8 cellular contexts compared by ENCODE assay signal in the genomic region with DNA sequence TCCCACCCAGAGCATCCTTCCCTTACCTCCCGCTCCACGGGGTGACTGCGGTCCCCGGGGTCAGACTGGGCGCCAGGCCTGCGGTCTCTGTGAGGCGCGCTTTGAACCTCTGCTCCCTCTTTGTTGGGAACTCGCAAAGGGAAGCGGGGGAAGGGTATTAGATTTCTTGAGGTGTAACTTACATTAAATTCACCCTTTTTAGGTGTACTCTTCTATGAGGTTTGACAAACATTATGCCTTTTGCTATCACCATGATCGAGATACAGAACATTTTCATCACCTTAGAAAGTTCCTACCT. TPM values are rescaled to one million over a fixed set of nuclear protein-coding genes. Genes with fewer than 3 reads are reported as not detected.
A peak's percentile ranks its signal among the peaks of the same experiment; 100 is the strongest.
DNase-seq lines count a peak whose midpoint lies in the region; FAIRE-seq and TF ChIP-seq lines count a peak whose summit lies in the region.

No MANE protein-coding gene starts in this region.

- no peaks in the 10 kb centered on the region for H3K36me3 ChIP-seq in keratinocyte (ENCODE audit: control insufficient read depth in 2 of 2, extremely low read depth in 1 of 2, insufficient read depth in 2 of 2, low read length in 2 of 2)
- no peaks in the 10 kb centered on the region for H3K36me3 ChIP-seq in testis (ENCODE audit: low read depth, missing control alignments)

- H3K4me1 ChIP-seq in keratinocyte (ENCODE audit: control insufficient read depth, extremely low read depth, insufficient read depth, low read length) (peaks cover 15% of the 10 kb centered on the region), testis (peaks cover 3% of the 10 kb centered on the region)

- H3K79me2 ChIP-seq in keratinocyte (ENCODE audit: control insufficient read depth, insufficient read depth, low read length) = peaks cover 24% of the 10 kb centered on the region

- H3K9me3 Mint-ChIP-seq in activated CD4-positive, alpha-beta T cell treated with anti-CD3 and anti-CD28 coated beads, Interleukin-2, amount 10 ng/mL, durations not matched to agents 24 days and 14 days = peaks cover under 1% of the 10 kb centered on the region

- dilution Hi-C loops in keratinocyte (cut with MboI; ENCODE audit: extremely low pct_ligation_motif_present, low sequenced_read_pairs) = no loop called here

- no peaks in the 10 kb centered on the region for H4K20me1 ChIP-seq in keratinocyte (ENCODE audit: control insufficient read depth, extremely low read depth, insufficient read depth, low read length)

- TF ChIP-seq CTCF in keratinocyte (optimal IDR thresholded peaks at IDR 0.05 in 1 of 3, IDR thresholded peaks at IDR 0.05 in 1 of 3, conservative IDR thresholded peaks at IDR 0.05 in 1 of 3; ENCODE audit: extremely low read depth in 1 of 3, insufficient read depth in 2 of 3, low read length in 3 of 3) = no peak
- no peak for TF ChIP-seq CTCF in testis (IDR thresholded peaks at IDR 0.05)

- peak overlapping the region; percentile 94 for H3K27ac Mint-ChIP-seq in activated CD4-positive, alpha-beta T cell treated with anti-CD3 and anti-CD28 coated beads, Interleukin-2, amount 10 ng/mL, durations not matched to agents 24 days and 14 days

- H3K27ac ChIP-seq in keratinocyte (ENCODE audit: control insufficient read depth, insufficient read depth, low read length) (peak overlapping the region; percentile 88), testis (peak overlapping the region; percentile 82 to 88)

- 0 to 2% methylated on average over 11 of the region's 11 CpGs for WGBS in testis, 2 donors

- peak overlapping the region; percentile 96 for H2AFZ ChIP-seq in keratinocyte (ENCODE audit: control insufficient read depth, low read length)

- H3K27me3 ChIP-seq in keratinocyte (ENCODE audit: control insufficient read depth, extremely low read depth, insufficient read depth, low read length) (no peaks in the 10 kb centered on the region), testis (no peaks in the 10 kb centered on the region)

- no peaks in the 10 kb centered on the region for H3K9me1 ChIP-seq in keratinocyte (ENCODE audit: control insufficient read depth, extremely low read depth, insufficient read depth, low read length)

- intact Hi-C loops in activated CD4-positive, alpha-beta T cell treated with anti-CD3 and anti-CD28 coated beads, Interleukin-2, amount 10 ng/mL, durations not matched to agents 24 days and 14 days (cut with micrococcal nuclease) = loop anchor here (10.0 kb wide), 1 partner anchor 259 kb away; no protein-coding TSS in a partner anchor
- intact Hi-C loops in testis (cut with DNase I; ENCODE audit: low total_unique reads) = no loop called here

- H3K4me3 ChIP-seq in keratinocyte (ENCODE audit: control insufficient read depth in 2 of 3, extremely low read depth in 1 of 3, insufficient read depth in 2 of 3, low read depth in 1 of 3, low read length in 3 of 3) = peak overlapping the region; percentile 85 to 88 (median 86)
- H3K4me3 ChIP-seq in testis = peak overlapping the region; percentile 70 to 86

- DNase-seq in activated CD4-positive, alpha-beta T cell treated with anti-CD3 and anti-CD28 coated beads, Interleukin-2, amount 10 ng/mL, durations not matched to agents 24 days and 14 days = no peak
- DNase-seq in activated CD4-positive, alpha-beta T cell treated with anti-CD3 and anti-CD28 coated beads for 4 hours = no peak
- DNase-seq in activated gamma-delta T cell (lab: John Stamatoyannopoulos, UW) (peak; percentile 22), keratinocyte (ENCODE audit: low read depth, low spot score) (no peak), testis (no peak), SHP77 treated with DMSO at 0.1 percent for 48 hours (lab: John Stamatoyannopoulos, UW) (no peak), NCI-H1105 treated with DMSO at 0.1 percent for 48 hours (lab: John Stamatoyannopoulos, UW) (no peak)
- DNase-seq in effector CD8-positive, alpha-beta T cell (lab: John Stamatoyannopoulos, UW) = no peak

- peak overlapping the region; percentile 99 for H3K4me3 Mint-ChIP-seq in activated CD4-positive, alpha-beta T cell treated with anti-CD3 and anti-CD28 coated beads, Interleukin-2, amount 10 ng/mL, durations not matched to agents 24 days and 14 days

- H3K36me3 Mint-ChIP-seq in activated CD4-positive, alpha-beta T cell treated with anti-CD3 and anti-CD28 coated beads, Interleukin-2, amount 10 ng/mL, durations not matched to agents 24 days and 14 days (ENCODE audit: low read depth) = peaks cover 20% of the 10 kb centered on the region

- no peak for FAIRE-seq in keratinocyte (lab: Jason Lieb, UNC)

- TF ChIP-seq POLR2A in testis (IDR thresholded peaks at IDR 0.05) = no peak

- H3K9ac ChIP-seq in keratinocyte (ENCODE audit: control insufficient read depth, extremely low read depth, insufficient read depth, low read length) = peak overlapping the region; percentile 84

- no peaks in the 10 kb centered on the region for H3K27me3 Mint-ChIP-seq in activated CD4-positive, alpha-beta T cell treated with anti-CD3 and anti-CD28 coated beads, Interleukin-2, amount 10 ng/mL, durations not matched to agents 24 days and 14 days

- H3K4me1 Mint-ChIP-seq in activated CD4-positive, alpha-beta T cell treated with anti-CD3 and anti-CD28 coated beads, Interleukin-2, amount 10 ng/mL, durations not matched to agents 24 days and 14 days = peaks cover 49% of the 10 kb centered on the region

- H3K4me2 ChIP-seq in keratinocyte (ENCODE audit: control insufficient read depth, extremely low read depth, insufficient read depth, low read depth, low read length) = peak overlapping the region; percentile 99

- H3K9me3 ChIP-seq in keratinocyte (ENCODE audit: control insufficient read depth, low read depth, low read length) (no peaks in the 10 kb centered on the region), testis (no peaks in the 10 kb centered on the region)

RNA-seq across cellular contexts. Expression of a gene that starts 0.6 kb away (rescaled TPM):
- 35.6 and 37.0 TPM in 2 replicates for total RNA-seq in activated CD4-positive, alpha-beta T cell treated with anti-CD3 and anti-CD28 coated beads, Interleukin-2, amount 10 ng/mL, durations not matched to agents 24 days and 14 days
- 4.4 to 11.3 TPM (median 7.2 TPM) in 3 replicates for polyA plus RNA-seq in keratinocyte
- 11.7 TPM for polyA plus RNA-seq in keratinocyte (2011; ENCODE audit: low read depth)
- 5.0 and 8.3 TPM in 2 replicates for polyA plus RNA-seq in keratinocyte (2011; cell fraction: cytosol; rRNA removed)
- 3.9 and 4.8 TPM in 2 replicates for polyA plus RNA-seq in keratinocyte (2011; cell fraction: nucleus; rRNA removed)
- polyA plus RNA-seq in keratinocyte (2012; ENCODE audit: low replicate concordance) = 7.3 and 7.8 TPM in 2 replicates
- 0.43 to 3.9 TPM (median 1.3 TPM) in 3 replicates for polyA minus RNA-seq in keratinocyte
- polyA minus RNA-seq in keratinocyte (2011; cell fraction: cytosol; rRNA and poly(A)+ RNA removed) = 3.6 TPM
- 2.2 and 4.1 TPM in 2 replicates for polyA minus RNA-seq in keratinocyte (2011; cell fraction: nucleus; rRNA and poly(A)+ RNA removed)
- total RNA-seq in testis = 10 to 100 TPM; 12.8 to 14.6 TPM
- 13.0 TPM for polyA plus RNA-seq in testis (ENCODE audit: insufficient read depth, low read depth, low replicate concordance)
